1 cellular context compared by ENCODE assay signal in genomic region chr2:206797376-206797775, GRCh38.
TF ChIP-seq lines count a peak whose summit lies in the region.

No MANE protein-coding gene starts in this region.

TF ChIP-seq in HepG2, 621 proteins besides CTCF, POLR2A, EP300 and RAD21:
- TF ChIP-seq NFIC (IDR thresholded peaks at IDR 0.05; ENCODE audit: low read length), result no peak
- no peak for TF ChIP-seq HNF1B (CRISPR knock-in tag; IDR thresholded peaks at IDR 0.05)
- TF ChIP-seq ZBTB39 (CRISPR knock-in tag; IDR thresholded peaks at IDR 0.05), result no peak
- peak; percentile 50 for TF ChIP-seq RBM22 (optimal IDR thresholded peaks at IDR 0.05; ENCODE audit: low read length)
- TF ChIP-seq TEAD2 (CRISPR knock-in tag; IDR thresholded peaks at IDR 0.05), result no peak
